In the genomic region with DNA sequence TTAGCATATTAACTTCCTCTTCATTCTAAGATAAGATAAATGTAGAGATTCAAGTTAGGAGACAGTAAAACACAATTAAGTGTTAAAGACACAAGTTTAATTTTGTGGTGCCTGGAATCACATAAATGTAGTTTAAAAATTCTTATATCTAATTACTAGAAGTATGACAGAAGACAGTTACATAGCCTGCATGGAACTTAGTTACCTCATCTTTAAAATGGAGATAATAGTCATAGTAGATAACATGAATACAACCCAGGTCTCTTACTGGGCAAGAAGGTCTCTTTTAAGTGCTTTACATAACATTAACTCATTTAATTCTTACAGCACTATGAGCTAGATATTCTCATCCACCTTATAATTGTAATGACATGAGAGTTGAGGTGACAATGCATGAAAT, we compare ENCODE assay signal across 8 cellular contexts. TPM values are rescaled to one million over a fixed set of nuclear protein-coding genes. Genes with fewer than 3 reads are reported as not detected.
"Had no signal": no experiment of that assay in that cellular context is flagged by ENCODE, and none has a peak within 500 bp of the region (broad histone marks: within the 10 kb centered on the region; RNA-seq: fewer than 3 reads in every experiment).

No MANE protein-coding gene starts in this region.

- DNase-seq: IMR-90, KBM-7, KG1 had no signal

- ATAC-seq: HepG2, K562 had no signal

- FAIRE-seq: HepG2, HTR-8/SVneo, K562 had no signal

- H3K4me3 ChIP-seq: K562 had no signal

- H3K27ac ChIP-seq: HL-60 had no signal

RNA-seq across cellular contexts. Expression of a gene that starts 15.1 kb away (rescaled TPM):
- polyA plus RNA-seq: IgD-negative memory B cell, K562 had no signal
